In the genomic region with DNA sequence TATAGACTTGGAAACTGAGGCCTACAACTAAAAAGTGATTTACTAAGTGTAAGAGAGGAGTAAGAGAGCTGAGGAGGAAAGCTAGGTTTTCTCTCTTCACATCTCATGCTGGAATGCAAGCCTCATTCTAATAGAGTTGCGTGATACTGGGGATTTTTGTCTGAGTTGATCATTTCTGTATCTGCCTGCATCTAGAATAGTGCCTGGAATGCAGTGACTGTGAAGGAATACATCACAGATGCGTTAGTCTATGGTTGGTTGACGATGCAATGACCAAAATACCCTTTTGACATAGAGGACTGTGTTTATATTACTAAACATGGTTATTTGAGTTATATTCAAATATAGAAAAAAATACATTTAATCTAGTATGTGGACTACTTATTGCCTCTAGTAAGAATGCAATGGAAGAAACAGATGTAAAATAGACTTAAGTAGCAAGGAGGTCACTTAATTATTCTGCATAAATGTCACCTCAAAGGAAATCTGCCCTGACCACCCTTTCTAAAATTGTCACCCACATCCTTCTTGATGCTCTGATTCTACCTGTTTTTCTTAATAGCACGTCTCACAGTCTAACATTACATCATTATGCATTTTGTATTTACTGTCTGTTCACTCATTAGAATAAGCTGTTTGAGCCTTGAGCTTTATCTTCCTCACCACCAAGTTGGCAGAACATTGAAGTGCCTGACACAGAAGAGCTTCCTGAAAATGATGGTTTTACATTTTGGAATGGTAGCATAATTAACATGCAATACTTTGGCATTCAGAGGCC, we compare ENCODE assay signal across 1 cellular context.
TF ChIP-seq lines count a peak whose summit lies in the region.

No MANE protein-coding gene starts in this region.

TF ChIP-seq in SK-N-SH, 30 proteins besides CTCF, POLR2A, EP300 and RAD21 (continued from another document):
- TF ChIP-seq ZBTB33 (IDR thresholded peaks at IDR 0.05; ENCODE audit: borderline replicate concordance, low read depth): no peak
- TF ChIP-seq MAX (IDR thresholded peaks at IDR 0.05; ENCODE audit: low read depth): no peak
- TF ChIP-seq TAF1 (IDR thresholded peaks at IDR 0.05; ENCODE audit: borderline replicate concordance, low read depth, low read length): no peak
- no peak for TF ChIP-seq MEF2A (IDR thresholded peaks at IDR 0.05; ENCODE audit: borderline replicate concordance, low read depth)
- no peak for TF ChIP-seq JUND (IDR thresholded peaks at IDR 0.05)
- TF ChIP-seq POLR2AphosphoS5 (IDR thresholded peaks at IDR 0.05; ENCODE audit: low read depth, low read length): no peak
- no peak for TF ChIP-seq TEAD4 (IDR thresholded peaks at IDR 0.05; ENCODE audit: borderline replicate concordance, insufficient read depth)
